ENCODE assay signal across 8 cellular contexts in the genomic region with DNA sequence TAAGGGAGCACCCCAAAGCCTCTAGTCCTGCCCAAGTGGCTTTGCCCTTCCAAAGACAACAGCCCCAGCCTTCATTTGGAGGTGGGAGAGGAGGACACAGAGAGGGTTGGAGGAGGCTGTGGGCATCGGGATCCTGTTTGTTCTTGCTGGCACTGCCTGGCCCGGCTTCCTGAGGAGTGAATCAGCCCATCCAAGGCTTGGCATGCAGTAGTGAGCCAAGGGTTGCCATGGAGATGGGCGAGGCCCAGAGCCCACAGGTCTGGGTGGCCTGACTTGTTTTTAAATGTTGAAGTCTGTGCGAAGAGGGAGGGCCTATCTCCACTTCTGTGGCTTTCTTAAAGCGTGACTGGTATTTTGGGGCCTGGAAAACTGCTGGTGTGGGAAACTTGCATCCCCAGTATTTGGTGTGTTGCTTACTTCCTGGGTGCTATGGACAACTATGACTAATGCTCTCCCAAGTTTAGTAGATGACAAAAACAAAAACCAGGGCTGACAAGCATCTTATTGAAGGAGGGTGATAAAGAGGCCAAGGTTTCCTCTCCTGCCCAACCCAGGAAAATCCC. TPM values are rescaled to one million over a fixed set of nuclear protein-coding genes. Genes with fewer than 3 reads are reported as not detected.
DNase-seq lines count a peak whose midpoint lies in the region; ATAC-seq and TF ChIP-seq lines count a peak whose summit lies in the region.

No MANE protein-coding gene starts in this region.

- no peaks in the 10 kb centered on the region for H3K9me3 ChIP-seq in CD8-positive, alpha-beta T cell (ENCODE audit: low read length)

- H3K4me3 ChIP-seq in CD8-positive, alpha-beta T cell (ENCODE audit: low read depth, low read length): no peak overlapping the region

- peaks cover 44% of the 10 kb centered on the region for H3K4me1 Mint-ChIP-seq in T-helper 1 cell treated with Interleukin-12 subunit alpha and Interleukin-12 subunit beta and Interleukin-4 antibody, amounts not matched to agents 30 μg/mL and 1 μg/mL, for 36 hours (ENCODE audit: low read depth)
- peaks cover 10% of the 10 kb centered on the region for H3K4me1 Mint-ChIP-seq in CD8-positive, alpha-beta T cell (ENCODE audit: low read depth)

- TF ChIP-seq CTCF in CD8-positive, alpha-beta T cell (IDR thresholded peaks at IDR 0.05): no peak

- H3K36me3 Mint-ChIP-seq in T-helper 1 cell treated with Interleukin-12 subunit alpha and Interleukin-12 subunit beta and Interleukin-4 antibody, amounts not matched to agents 30 μg/mL and 1 μg/mL, for 36 hours (ENCODE audit: low read depth): no peaks in the 10 kb centered on the region
- H3K36me3 Mint-ChIP-seq in CD8-positive, alpha-beta T cell: no peaks in the 10 kb centered on the region

- H3K4me3 Mint-ChIP-seq in T-helper 1 cell treated with Interleukin-12 subunit alpha and Interleukin-12 subunit beta and Interleukin-4 antibody, amounts not matched to agents 30 μg/mL and 1 μg/mL, for 36 hours: no peak overlapping the region
- no peak overlapping the region for H3K4me3 Mint-ChIP-seq in CD8-positive, alpha-beta T cell

- peak overlapping the region; percentile 77 for H3K27ac Mint-ChIP-seq in T-helper 1 cell treated with Interleukin-12 subunit alpha and Interleukin-12 subunit beta and Interleukin-4 antibody, amounts not matched to agents 30 μg/mL and 1 μg/mL, for 36 hours
- no peak overlapping the region for H3K27ac Mint-ChIP-seq in CD8-positive, alpha-beta T cell

- CTCF ChIA-PET in CD8-positive, alpha-beta T cell (lab: Charles Lee): interaction anchor here (2.3 kb wide), 1 partner anchor 20 kb away, joined by 7 read pairs; no protein-coding TSS in a partner anchor

- POLR2A ChIA-PET in CD8-positive, alpha-beta T cell (lab: Charles Lee): no interaction called here

- no peak for TF ChIP-seq POLR2A in GM18505 (IDR thresholded peaks at IDR 0.05; ENCODE audit: borderline replicate concordance, extremely low read depth, insufficient read depth, insufficient read length)

- H3K27me3 ChIP-seq in CD8-positive, alpha-beta T cell (ENCODE audit: insufficient read depth, low read length): no peaks in the 10 kb centered on the region

- DNase-seq in T-helper 1 cell (no peak), astrocyte of the hippocampus (ENCODE audit: low read depth, low spot score) (peak; percentile 98), islet precursor cell (peak; percentile 96), stromal cell of bone marrow (ENCODE audit: low read depth) (peak; percentile 89), G401 (ENCODE audit: low spot score) (no peak)
- DNase-seq in CD8-positive, alpha-beta T cell: no peak

- H3K4me1 ChIP-seq in CD8-positive, alpha-beta T cell (ENCODE audit: insufficient read depth, low read length): no peaks in the 10 kb centered on the region

- no peak for ATAC-seq in CD8-positive, alpha-beta T cell
- no peak for ATAC-seq in GM18505 (IDR thresholded peaks at IDR 0.05; ENCODE audit: unreplicated experiment)

- no peaks in the 10 kb centered on the region for H3K27me3 Mint-ChIP-seq in T-helper 1 cell treated with Interleukin-12 subunit alpha and Interleukin-12 subunit beta and Interleukin-4 antibody, amounts not matched to agents 30 μg/mL and 1 μg/mL, for 36 hours (ENCODE audit: low read depth)
- H3K27me3 Mint-ChIP-seq in CD8-positive, alpha-beta T cell (ENCODE audit: low read depth): no peaks in the 10 kb centered on the region

- no peaks in the 10 kb centered on the region for H3K36me3 ChIP-seq in CD8-positive, alpha-beta T cell (ENCODE audit: insufficient read depth, low read length)

- intact Hi-C loops in CD8-positive, alpha-beta T cell (cut with DNase I, micrococcal nuclease): no loop called here

- in situ Hi-C loops in G401 (cut with HindIII; ENCODE audit: low sequenced_read_pairs): no loop called here

- no peak overlapping the region for H3K27ac ChIP-seq in CD8-positive, alpha-beta T cell (ENCODE audit: low read depth, low read length)

- no peaks in the 10 kb centered on the region for H3K9me3 Mint-ChIP-seq in T-helper 1 cell treated with Interleukin-12 subunit alpha and Interleukin-12 subunit beta and Interleukin-4 antibody, amounts not matched to agents 30 μg/mL and 1 μg/mL, for 36 hours
- no peaks in the 10 kb centered on the region for H3K9me3 Mint-ChIP-seq in CD8-positive, alpha-beta T cell

RNA-seq across cellular contexts. Expression of a gene that starts 15.8 kb away (rescaled TPM):
- 1 to 10 TPM; 1.3 to 1.8 TPM for total RNA-seq in CD8-positive, alpha-beta T cell
- total RNA-seq in G401 (2014; rRNA removed; shearing (Covaris generic)): 34.3 and 46.6 TPM in 2 replicates

Comparison
In these comparisons a context has a peak if more than half of its experiments do, and no peak if none do; other contexts are left out.
1. DNase-seq: peak in astrocyte of the hippocampus (single experiment), islet precursor cell (single experiment) and stromal cell of bone marrow (single experiment); none in T-helper 1 cell (0 of 5), CD8-positive, alpha-beta T cell (0 of 7) and G401 (single experiment).
2. RNA of a gene that starts 15.8 kb away (total RNA-seq): 34.3 to 46.6 TPM in G401; 1.3 to 1.8 TPM in CD8-positive, alpha-beta T cell; every median in the first group is over 10 times any median in the second.